Comparison of ENCODE assay signal across 8 cellular contexts in genomic region chr19:12938054-12938535, GRCh38. TPM values are rescaled to one million over a fixed set of nuclear protein-coding genes. Genes with fewer than 3 reads are reported as not detected.
DNase-seq lines count a peak whose midpoint lies in the region; ATAC-seq and TF ChIP-seq lines count a peak whose summit lies in the region.

No MANE protein-coding gene starts in this region.

- peaks cover 29% of the 10 kb centered on the region for H3K4me1 ChIP-seq in SJSA1 (replicated peaks)
- H3K4me1 ChIP-seq in foreskin keratinocyte = peaks cover 12% of the 10 kb centered on the region

- peak overlapping the region; percentile 92 for H3K4me2 ChIP-seq in neural cell (ENCODE audit: low read length)

- H3K4me3 Mint-ChIP-seq in HFFc6 = peak overlapping the region; percentile 99
- peak overlapping the region; percentile 99 for H3K4me3 Mint-ChIP-seq in stimulated activated naive CD8-positive, alpha-beta T cell treated with anti-CD3 and anti-CD28 coated beads, Interleukin-15, amount 100 ng/mL, for 72 hours

- H3K27ac ChIP-seq in SJSA1 = peak overlapping the region; percentile 7; the same call in 1 of the 2 replicates
- peak overlapping the region; percentile 15 for H3K27ac ChIP-seq in foreskin keratinocyte
- peak overlapping the region; percentile 26 for H3K27ac ChIP-seq in neural cell (ENCODE audit: low read length)

- H3K36me3 ChIP-seq in SJSA1 (peaks cover 51% of the 10 kb centered on the region), neural cell (ENCODE audit: insufficient read depth, low read length) (no peaks in the 10 kb centered on the region)

- peaks cover 34% of the 10 kb centered on the region for H3K4me1 Mint-ChIP-seq in HFFc6 (ENCODE audit: low read depth)
- H3K4me1 Mint-ChIP-seq in stimulated activated naive CD8-positive, alpha-beta T cell treated with anti-CD3 and anti-CD28 coated beads, Interleukin-15, amount 100 ng/mL, for 72 hours = peaks cover 72% of the 10 kb centered on the region

- ATAC-seq in foreskin keratinocyte = peak; percentile 88
- ATAC-seq in stimulated activated naive CD8-positive, alpha-beta T cell treated with anti-CD3 and anti-CD28 coated beads, Interleukin-15, amount 100 ng/mL, for 72 hours = peak; percentile 92

- DNase-seq in G401 (ENCODE audit: low spot score) = peak; percentile 100
- peak; percentile 100 for DNase-seq in HFFc6
- peak; percentile 100 for DNase-seq in MV-4-11 (lab: John Stamatoyannopoulos, UW)
- peak; percentile 98 to 99 for DNase-seq in SJSA1 (ENCODE audit: low read depth in 1 of 2, low spot score in 2 of 2)
- DNase-seq in activated naive CD4-positive, alpha-beta T cell treated with Interleukin-2 at 50 U/mL for 16 hours = peak; percentile 100
- peak; percentile 94 to 99 for DNase-seq in foreskin keratinocyte
- peak; percentile 99 to 100 for DNase-seq in stimulated activated naive CD8-positive, alpha-beta T cell treated with anti-CD3 and anti-CD28 coated beads, Interleukin-15, amount 100 ng/mL, for 72 hours

- no peaks in the 10 kb centered on the region for H3K27me3 ChIP-seq in SJSA1 (replicated peaks)
- H3K27me3 ChIP-seq in foreskin keratinocyte = no peaks in the 10 kb centered on the region
- H3K27me3 ChIP-seq in neural cell (ENCODE audit: insufficient read depth, low read depth, low read length) = no peaks in the 10 kb centered on the region

- H3K9ac ChIP-seq in neural cell (ENCODE audit: low read length) = peak overlapping the region; percentile 87

- H3F3A ChIP-seq in neural cell (ENCODE audit: insufficient read depth, low read length, poor library complexity, severe bottlenecking) = no peaks in the 10 kb centered on the region

- H3K79me2 ChIP-seq in neural cell (replicated peaks; ENCODE audit: insufficient read depth, low read length) = peaks cover 22% of the 10 kb centered on the region

- peak overlapping the region; percentile 92 for H3K27ac Mint-ChIP-seq in HFFc6
- H3K27ac Mint-ChIP-seq in stimulated activated naive CD8-positive, alpha-beta T cell treated with anti-CD3 and anti-CD28 coated beads, Interleukin-15, amount 100 ng/mL, for 72 hours = peak overlapping the region; percentile 94 to 98

- H3K4me3 ChIP-seq in SJSA1 (peak overlapping the region; percentile 80), neural cell (ENCODE audit: low read length) (peak overlapping the region; percentile 97)

- peak; percentile 13 for TF ChIP-seq EP300 in neural cell (conservative IDR thresholded peaks at IDR 0.05; ENCODE audit: poor library complexity, severe bottlenecking)

- TF ChIP-seq RAD21 in neural cell (conservative IDR thresholded peaks at IDR 0.05) = no peak

- H2AFZ ChIP-seq in neural cell (ENCODE audit: low read depth, low read length) = peak overlapping the region; percentile 83

- H3K9me3 ChIP-seq in SJSA1 (replicated peaks) (no peaks in the 10 kb centered on the region), neural cell (ENCODE audit: low read length) (no peaks in the 10 kb centered on the region)

- in situ Hi-C loops in G401 (cut with HindIII; ENCODE audit: low sequenced_read_pairs) = no loop called here

- H3K27me3 Mint-ChIP-seq in HFFc6 (ENCODE audit: insufficient read depth) = peaks cover 8% of the 10 kb centered on the region
- H3K27me3 Mint-ChIP-seq in stimulated activated naive CD8-positive, alpha-beta T cell treated with anti-CD3 and anti-CD28 coated beads, Interleukin-15, amount 100 ng/mL, for 72 hours = no peaks in the 10 kb centered on the region

- no peaks in the 10 kb centered on the region for H4K20me1 ChIP-seq in neural cell (ENCODE audit: insufficient read depth)

- H3K9me3 Mint-ChIP-seq in HFFc6 = peaks cover 11% of the 10 kb centered on the region
- no peaks in the 10 kb centered on the region for H3K9me3 Mint-ChIP-seq in stimulated activated naive CD8-positive, alpha-beta T cell treated with anti-CD3 and anti-CD28 coated beads, Interleukin-15, amount 100 ng/mL, for 72 hours

- no peak for TF ChIP-seq CTCF in HFFc6 (IDR thresholded peaks at IDR 0.05)
- TF ChIP-seq CTCF in foreskin keratinocyte (conservative IDR thresholded peaks at IDR 0.05) = peak; percentile 3
- TF ChIP-seq CTCF in neural cell (IDR thresholded peaks at IDR 0.05; ENCODE audit: poor library complexity, severe bottlenecking) = no peak

- H3K36me3 Mint-ChIP-seq in HFFc6 (ENCODE audit: low read depth) = peaks cover 36% of the 10 kb centered on the region

- no peaks in the 10 kb centered on the region for H3K9me2 ChIP-seq in neural cell (ENCODE audit: insufficient read depth, low read length)

TF ChIP-seq in neural cell, 6 proteins besides CTCF, POLR2A, EP300 and RAD21:
- TF ChIP-seq TAF1 (IDR thresholded peaks at IDR 0.05; ENCODE audit: low read depth) (no peak), MXI1 (conservative IDR thresholded peaks at IDR 0.05; ENCODE audit: poor library complexity, severe bottlenecking) (peak; percentile 97)
TF ChIP-seq in neural cell: peak in this region for 1.

RNA-seq across cellular contexts. Expression of gene CALR, which starts 0.3 kb away (rescaled TPM):
- 1,471 and 1,755 TPM in 2 replicates for total RNA-seq in G401 (2014; rRNA removed; shearing (Covaris generic))
- total RNA-seq in HFFc6 (2021; fragmentation: NEBNext Ultra II Directional; extraction: Animal tissue kit (Norgen Biotek cat#: 25700)) = 1,000 to 10,000 TPM; 1,716 to 2,461 (median 2,371) TPM
- 1,330 and 1,700 TPM in 2 replicates for total RNA-seq in SJSA1 (2014; rRNA removed; shearing (Covaris generic))
- total RNA-seq in foreskin keratinocyte = 1,472 and 1,606 TPM in 2 replicates
- polyA plus RNA-seq in foreskin keratinocyte = 1,259 and 1,387 TPM in 2 replicates
- polyA plus RNA-seq in neural cell = 211 and 242 TPM in 2 replicates
- 174 and 179 TPM in 2 replicates for polyA minus RNA-seq in neural cell

RNA-seq across cellular contexts. Expression of gene FARSA, which starts 4.6 kb away (rescaled TPM):
- total RNA-seq in G401 (2014; rRNA removed; shearing (Covaris generic)) = 142 and 150 TPM in 2 replicates
- 100 to 1,000 TPM in 1 of 6 experiments, 10 to 100 TPM in 5; 87.8 to 101 (median 90.4) TPM for total RNA-seq in HFFc6 (2021; fragmentation: NEBNext Ultra II Directional; extraction: Animal tissue kit (Norgen Biotek cat#: 25700))
- total RNA-seq in SJSA1 (2014; rRNA removed; shearing (Covaris generic)) = 48.3 and 101 TPM in 2 replicates
- total RNA-seq in foreskin keratinocyte = 79.8 and 90.9 TPM in 2 replicates
- polyA plus RNA-seq in foreskin keratinocyte (106 and 116 TPM in 2 replicates), neural cell (47.6 and 55.9 TPM in 2 replicates)
- polyA minus RNA-seq in neural cell = 39.6 and 50.6 TPM in 2 replicates

RNA-seq across cellular contexts. Expression of gene RAD23A, which starts 7.6 kb away (rescaled TPM):
- 76.4 and 88.8 TPM in 2 replicates for total RNA-seq in G401 (2014; rRNA removed; shearing (Covaris generic))
- 100 to 1,000 TPM; 108 to 140 (median 129) TPM for total RNA-seq in HFFc6 (2021; fragmentation: NEBNext Ultra II Directional; extraction: Animal tissue kit (Norgen Biotek cat#: 25700))
- 145 and 164 TPM in 2 replicates for total RNA-seq in SJSA1 (2014; rRNA removed; shearing (Covaris generic))
- total RNA-seq in foreskin keratinocyte = 120 and 135 TPM in 2 replicates
- 131 and 157 TPM in 2 replicates for polyA plus RNA-seq in foreskin keratinocyte
- polyA plus RNA-seq in neural cell = 37.4 and 42.1 TPM in 2 replicates
- 19.9 and 22.4 TPM in 2 replicates for polyA minus RNA-seq in neural cell

RNA-seq across cellular contexts. Expression of gene GADD45GIP1, which starts 18.9 kb away (rescaled TPM):
- 79.7 and 124 TPM in 2 replicates for total RNA-seq in G401 (2014; rRNA removed; shearing (Covaris generic))
- 10 to 100 TPM; 34.3 to 54.3 (median 46.9) TPM for total RNA-seq in HFFc6 (2021; fragmentation: NEBNext Ultra II Directional; extraction: Animal tissue kit (Norgen Biotek cat#: 25700))
- total RNA-seq in SJSA1 (2014; rRNA removed; shearing (Covaris generic)) = 75.7 and 84.3 TPM in 2 replicates
- 55.0 and 64.9 TPM in 2 replicates for total RNA-seq in foreskin keratinocyte
- polyA plus RNA-seq in foreskin keratinocyte (103 and 106 TPM in 2 replicates), neural cell (18.6 and 21.3 TPM in 2 replicates)
- 11.2 and 12.0 TPM in 2 replicates for polyA minus RNA-seq in neural cell

RNA-seq across cellular contexts. Expression of gene SYCE2, which starts 19.0 kb away (rescaled TPM):
- total RNA-seq in G401 (2014; rRNA removed; shearing (Covaris generic)) = 0.17 and 0.31 TPM in 2 replicates
- total RNA-seq in HFFc6 (2021; fragmentation: NEBNext Ultra II Directional; extraction: Animal tissue kit (Norgen Biotek cat#: 25700)) = 1 to 10 TPM in 3 of 6 experiments, under 1 TPM in 3; 0.28 to 1.7 (median 0.91) TPM
- total RNA-seq in SJSA1 (2014; rRNA removed; shearing (Covaris generic)) = 0.24 TPM in 1 of 2 replicates, not detected in the other
- 0.32 and 0.37 TPM in 2 replicates for total RNA-seq in foreskin keratinocyte
- polyA plus RNA-seq in foreskin keratinocyte (0.38 and 0.41 TPM in 2 replicates), neural cell (1.5 and 1.6 TPM in 2 replicates)
- polyA minus RNA-seq in neural cell = not detected in 2 replicates

Comparison
In these comparisons a context has a peak if more than half of its experiments do, and no peak if none do; other contexts are left out.
1. Peak in every context shown above with its lines: DNase-seq, ATAC-seq, H3K4me3 ChIP-seq and H3K27ac ChIP-seq.